ENCODE assay signal across 26 cellular contexts in the genomic region with DNA sequence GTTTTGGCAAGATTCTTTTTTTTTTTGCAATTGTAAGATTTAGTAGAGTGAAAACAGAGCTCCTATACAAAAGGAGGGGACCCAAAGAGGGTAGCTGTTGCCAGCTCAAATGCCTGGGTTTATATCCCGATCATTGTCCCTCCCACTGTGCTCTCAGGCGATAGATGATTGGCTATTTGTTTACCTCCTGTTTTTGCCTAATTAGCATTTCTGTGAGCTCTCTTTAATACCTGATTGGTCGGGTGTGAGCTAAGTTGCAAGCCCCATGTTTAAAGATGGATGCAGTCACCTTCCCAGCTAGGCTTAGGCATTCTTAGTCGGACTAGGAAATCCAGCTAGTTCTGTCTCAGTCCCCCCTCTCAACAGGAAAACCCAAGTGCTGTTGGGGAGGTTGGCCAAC. TPM values are rescaled to one million over a fixed set of nuclear protein-coding genes. Genes with fewer than 3 reads are reported as not detected.
DNase-seq lines count a peak whose midpoint lies in the region; ATAC-seq and TF ChIP-seq lines count a peak whose summit lies in the region.
"Had no signal": no experiment of that assay in that cellular context is flagged by ENCODE, and none has a peak within 500 bp of the region (broad histone marks: within the 10 kb centered on the region; RNA-seq: fewer than 3 reads in every experiment).

No MANE protein-coding gene starts in this region.

- no peaks in the 10 kb centered on the region for H3K36me3 Mint-ChIP-seq in activated T-helper 17 cell treated with anti-CD3 and anti-CD28 coated beads, Interleukin-2, amount 50 U/mL, for 72 hours (ENCODE audit: low read depth)
- H3K36me3 Mint-ChIP-seq in stimulated activated memory B cell treated with anti-CD40 and anti-IgM and Interleukin-4, amounts not matched to agents 10 μg/mL and 1 μg/mL and 100 μg/mL, for 72 hours = no peaks in the 10 kb centered on the region
- no peaks in the 10 kb centered on the region for H3K36me3 Mint-ChIP-seq in naive thymus-derived CD8-positive, alpha-beta T cell
- H3K36me3 Mint-ChIP-seq: CD4-positive, alpha-beta memory T cell had no signal

- no peak overlapping the region for H3K4me3 Mint-ChIP-seq in activated T-helper 17 cell treated with anti-CD3 and anti-CD28 coated beads, Interleukin-2, amount 50 U/mL, for 72 hours
- H3K4me3 Mint-ChIP-seq in stimulated activated memory B cell treated with anti-CD40 and anti-IgM and Interleukin-4, amounts not matched to agents 10 μg/mL and 1 μg/mL and 100 μg/mL, for 72 hours = no peak overlapping the region
- no peak overlapping the region for H3K4me3 Mint-ChIP-seq in naive thymus-derived CD8-positive, alpha-beta T cell
- H3K4me3 Mint-ChIP-seq: CD4-positive, alpha-beta memory T cell had no signal

- peak overlapping the region; percentile 18; the same call in 1 of the 2 replicates for H3K27ac ChIP-seq in C4-2B
- H3K27ac ChIP-seq: BLaER1 treated with 17β-estradiol and CSF1 and Interleukin-3, amounts not matched to agents 10 nM and 100 nM; GM23248; KMS-11; SJSA1 had no signal

- POLR2A ChIA-PET in naive thymus-derived CD8-positive, alpha-beta T cell (lab: Charles Lee) = no interaction called here

- H3K4me1 Mint-ChIP-seq in activated T-helper 17 cell treated with anti-CD3 and anti-CD28 coated beads, Interleukin-2, amount 50 U/mL, for 72 hours = no peaks in the 10 kb centered on the region
- peaks cover 35% of the 10 kb centered on the region for H3K4me1 Mint-ChIP-seq in stimulated activated memory B cell treated with anti-CD40 and anti-IgM and Interleukin-4, amounts not matched to agents 10 μg/mL and 1 μg/mL and 100 μg/mL, for 72 hours
- peaks cover 0 to 8% (median 0%) of the 10 kb centered on the region in 4 donors for H3K4me1 Mint-ChIP-seq in naive thymus-derived CD8-positive, alpha-beta T cell

- no peak for TF ChIP-seq CTCF in C4-2B (conservative IDR thresholded peaks at IDR 0.05)

- H3K9me3 Mint-ChIP-seq in activated T-helper 17 cell treated with anti-CD3 and anti-CD28 coated beads, Interleukin-2, amount 50 U/mL, for 72 hours = no peaks in the 10 kb centered on the region
- no peaks in the 10 kb centered on the region for H3K9me3 Mint-ChIP-seq in stimulated activated memory B cell treated with anti-CD40 and anti-IgM and Interleukin-4, amounts not matched to agents 10 μg/mL and 1 μg/mL and 100 μg/mL, for 72 hours
- H3K9me3 Mint-ChIP-seq in naive thymus-derived CD8-positive, alpha-beta T cell = no peaks in the 10 kb centered on the region
- H3K9me3 Mint-ChIP-seq: CD4-positive, alpha-beta memory T cell had no signal

- no peak for ATAC-seq in activated T-helper 17 cell treated with anti-CD3 and anti-CD28 coated beads, Interleukin-2, amount 50 U/mL, for 72 hours (replicated peaks)
- no peak for ATAC-seq in stimulated activated memory B cell treated with anti-CD40 and anti-IgM and Interleukin-4, amounts not matched to agents 10 μg/mL and 1 μg/mL and 100 μg/mL, for 72 hours
- no peak for ATAC-seq in naive thymus-derived CD8-positive, alpha-beta T cell
- ATAC-seq: GM12878 had no signal

- DNase-seq in activated naive CD4-positive, alpha-beta T cell (lab: John Stamatoyannopoulos, UW) = no peak
- no peak for DNase-seq in NCI-H1694 (lab: John Stamatoyannopoulos, UW)
- no peak for DNase-seq in naive thymus-derived CD8-positive, alpha-beta T cell
- DNase-seq: CD4-positive, alpha-beta memory T cell; COR-L47; DMS79; EL; GDM1; GM23248; HCEC 1CT; IMR-90; MM.1S; NCI-H2029 treated with DMSO at 0.1 percent for 48 hours; NCI-H526 treated with DMSO at 0.1 percent for 48 hours; Right ventricle myocardium superior; RPMI8226 had no signal

- H3K27ac Mint-ChIP-seq in activated T-helper 17 cell treated with anti-CD3 and anti-CD28 coated beads, Interleukin-2, amount 50 U/mL, for 72 hours = peak overlapping the region; percentile 48
- H3K27ac Mint-ChIP-seq in stimulated activated memory B cell treated with anti-CD40 and anti-IgM and Interleukin-4, amounts not matched to agents 10 μg/mL and 1 μg/mL and 100 μg/mL, for 72 hours = peak overlapping the region; percentile 5
- no peak overlapping the region for H3K27ac Mint-ChIP-seq in naive thymus-derived CD8-positive, alpha-beta T cell

- peaks cover 9% of the 10 kb centered on the region for H3K27me3 Mint-ChIP-seq in activated T-helper 17 cell treated with anti-CD3 and anti-CD28 coated beads, Interleukin-2, amount 50 U/mL, for 72 hours
- peaks cover 19% of the 10 kb centered on the region for H3K27me3 Mint-ChIP-seq in stimulated activated memory B cell treated with anti-CD40 and anti-IgM and Interleukin-4, amounts not matched to agents 10 μg/mL and 1 μg/mL and 100 μg/mL, for 72 hours
- peaks cover 3 to 23% (median 12%) of the 10 kb centered on the region in 5 donors for H3K27me3 Mint-ChIP-seq in naive thymus-derived CD8-positive, alpha-beta T cell

RNA-seq across cellular contexts. Expression of a gene that starts 1.9 kb away (rescaled TPM):
- total RNA-seq in activated T-helper 17 cell treated with anti-CD3 and anti-CD28 coated beads, Interleukin-2, amount 50 U/mL, for 72 hours = not detected
- total RNA-seq in naive thymus-derived CD8-positive, alpha-beta T cell = not detected
- not detected for polyA plus RNA-seq in naive thymus-derived CD8-positive, alpha-beta T cell
- total RNA-seq: CD4-positive, alpha-beta memory T cell; GM12878; GM23248; IMR-90 had no signal
- polyA plus RNA-seq: AG04450; CD4-positive, alpha-beta memory T cell; GM12878; GM23248; IMR-90 had no signal

RNA-seq across cellular contexts. Expression of a gene that starts 12.4 kb away (rescaled TPM):
- total RNA-seq in activated T-helper 17 cell treated with anti-CD3 and anti-CD28 coated beads, Interleukin-2, amount 50 U/mL, for 72 hours = not detected
- not detected for total RNA-seq in naive thymus-derived CD8-positive, alpha-beta T cell
- not detected for polyA plus RNA-seq in naive thymus-derived CD8-positive, alpha-beta T cell
- total RNA-seq: A172; CD4-positive, alpha-beta memory T cell; GM12878; GM23248; IMR-90; NCI-H460; Right ventricle myocardium superior had no signal
- polyA plus RNA-seq: AG04450; CD4-positive, alpha-beta memory T cell; GM12878; GM23248; IMR-90 had no signal

RNA-seq across cellular contexts. Expression of a gene that starts 26.9 kb away (rescaled TPM):
- 1 to 10 TPM; 3.0 to 4.0 TPM for total RNA-seq in activated T-helper 17 cell treated with anti-CD3 and anti-CD28 coated beads, Interleukin-2, amount 50 U/mL, for 72 hours
- 1 to 10 TPM in 1 of 2 experiments, under 1 TPM in 1; 0.55 to 1.0 TPM for total RNA-seq in naive thymus-derived CD8-positive, alpha-beta T cell
- not detected for polyA plus RNA-seq in naive thymus-derived CD8-positive, alpha-beta T cell
- polyA plus RNA-seq: CD4-positive, alpha-beta memory T cell had no signal

RNA-seq across cellular contexts. Expression of a gene that starts 39.0 kb away (rescaled TPM):
- total RNA-seq in activated T-helper 17 cell treated with anti-CD3 and anti-CD28 coated beads, Interleukin-2, amount 50 U/mL, for 72 hours = 1 to 10 TPM; 7.2 to 7.3 TPM
- total RNA-seq in naive thymus-derived CD8-positive, alpha-beta T cell = 1 to 10 TPM; 6.2 to 6.3 TPM
- polyA plus RNA-seq in naive thymus-derived CD8-positive, alpha-beta T cell = under 1 TPM; 0.20 to 0.73 (median 0.63) TPM

Comparison
In these comparisons a context has a peak if more than half of its experiments do, and no peak if none do; other contexts are left out.
1. H3K27ac Mint-ChIP-seq: peak in activated T-helper 17 cell treated with anti-CD3 and anti-CD28 coated beads, Interleukin-2, amount 50 U/mL, for 72 hours (single experiment) and stimulated activated memory B cell treated with anti-CD40 and anti-IgM and Interleukin-4, amounts not matched to agents 10 μg/mL and 1 μg/mL and 100 μg/mL, for 72 hours (single experiment); none in naive thymus-derived CD8-positive, alpha-beta T cell (0 of 10).